ENCODE assay signal across 11 cellular contexts in the genomic region with DNA sequence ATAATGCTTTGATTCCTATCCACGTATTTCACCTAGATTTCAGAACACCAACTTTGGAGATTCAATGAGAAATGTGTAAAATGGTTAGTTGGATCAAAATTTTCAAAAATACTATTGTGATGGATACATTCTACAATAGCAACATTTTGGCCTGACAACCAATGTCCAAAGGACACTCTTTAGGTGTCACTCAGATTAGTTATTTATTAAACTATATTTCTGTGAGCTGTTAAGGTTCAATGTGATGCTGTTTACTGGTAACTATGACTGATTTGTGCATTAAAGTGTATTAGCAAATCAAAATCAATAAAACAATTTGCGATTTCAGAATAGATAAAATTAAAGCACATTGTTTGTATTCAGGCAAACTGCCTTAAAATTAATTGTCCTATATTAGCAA.
"Had no signal": no experiment of that assay in that cellular context is flagged by ENCODE, and none has a peak within 500 bp of the region (broad histone marks: within the 10 kb centered on the region; RNA-seq: fewer than 3 reads in every experiment).

No MANE protein-coding gene starts in this region.

- ATAC-seq: GM23338, HCT116 had no signal

- H3K36me3 ChIP-seq: HAP-1 had no signal

- H3K9me3 ChIP-seq: HAP-1 had no signal

- H3K4me1 ChIP-seq: HAP-1 had no signal

- H3K27ac ChIP-seq: GM23248 had no signal

- FAIRE-seq: H1, H54 had no signal

- H3K4me3 ChIP-seq: GM23248, GM23338, HAP-1 had no signal

- DNase-seq: GM23248, GOT3, H7, H9, HCEC 1CT, HFFc6 had no signal

- H3K9ac ChIP-seq: GM23248 had no signal

- H3K4me2 ChIP-seq: GM23338 had no signal

- H2AFZ ChIP-seq: GM23248, GM23338 had no signal
